8 cellular contexts compared by ENCODE assay signal in genomic region chr17:28951428-28951990, GRCh38. TPM values are rescaled to one million over a fixed set of nuclear protein-coding genes. Genes with fewer than 3 reads are reported as not detected.
DNase-seq lines count a peak whose midpoint lies in the region; ATAC-seq, FAIRE-seq and TF ChIP-seq lines count a peak whose summit lies in the region.

Gene PHF12, minus strand, starts transcription at chr17:28951518. Its CDS starts 558 bp downstream, at chr17:28950960.

- H3K9ac ChIP-seq in OCI-LY3 (ENCODE audit: low read length): peak within 1 kb of the TSS; percentile 97
- peak within 1 kb of the TSS; percentile 85 for H3K9ac ChIP-seq in endothelial cell of umbilical vein (replicated peaks; ENCODE audit: extremely low read depth, insufficient read depth, low read length)

- H3K36me3 ChIP-seq in OCI-LY3 (replicated peaks; ENCODE audit: low read depth, low read length): peaks cover 27% of the 10 kb centered on the region
- H3K36me3 ChIP-seq in endothelial cell of umbilical vein (ENCODE audit: control insufficient read depth in 2 of 2, extremely low read depth in 1 of 2, insufficient read depth in 2 of 2, low read length in 2 of 2): no peaks in the 10 kb centered on the region

- H3K4me2 ChIP-seq in OCI-LY3 (ENCODE audit: low read length) (peak within 1 kb of the TSS; percentile 90), endothelial cell of umbilical vein (ENCODE audit: insufficient read depth, low read length) (peak within 1 kb of the TSS; percentile 75)

- H3K27me3 ChIP-seq in OCI-LY3 (ENCODE audit: low read depth, low read length) (no peaks in the 10 kb centered on the region), endothelial cell of umbilical vein (ENCODE audit: control insufficient read depth in 2 of 2, insufficient read depth in 2 of 2, low read length in 2 of 2) (no peaks in the 10 kb centered on the region)

- dilution Hi-C loops in endothelial cell of umbilical vein (cut with MboI; ENCODE audit: extremely low pct_ligation_motif_present, low sequenced_read_pairs): no loop called here

- H3K9me3 ChIP-seq in OCI-LY3 (ENCODE audit: insufficient read depth, low read length): no peaks in the 10 kb centered on the region
- no peaks in the 10 kb centered on the region for H3K9me3 ChIP-seq in endothelial cell of umbilical vein (replicated peaks; ENCODE audit: control insufficient read depth, insufficient read depth, low read length)

- peak within 1 kb of the TSS; percentile 17; the same call in 1 of the 2 replicates for H2AFZ ChIP-seq in OCI-LY3 (ENCODE audit: low read depth, low read length)
- H2AFZ ChIP-seq in endothelial cell of umbilical vein (ENCODE audit: low read depth, low read length): peak within 1 kb of the TSS; percentile 30

- intact Hi-C loops in endothelial cell of umbilical vein (cut with micrococcal nuclease): loop anchor here (2.0 kb wide), 1 partner anchor 143 kb away; no protein-coding TSS in a partner anchor

- TF ChIP-seq CTCF in OCI-LY3 (IDR thresholded peaks at IDR 0.05; ENCODE audit: low read depth, low read length) (no peak), endothelial cell of umbilical vein (IDR thresholded peaks at IDR 0.05; ENCODE audit: extremely low read depth in 1 of 2, insufficient read depth in 1 of 2, low read depth in 1 of 2, low read length in 2 of 2) (no peak)

- no peak for FAIRE-seq in endothelial cell of umbilical vein (lab: Jason Lieb, UNC)

- CTCF ChIA-PET in endothelial cell of umbilical vein (lab: Charles Lee): interaction anchor here (0.8 to 7.8 kb wide), 11 partner anchors 13 to 231 kb away, joined by 3 to 249 read pairs (median 4); partner anchors contain the start of genes MYO18A, NEK8 and TLCD1

- H3K27ac ChIP-seq in OCI-LY3 (ENCODE audit: low read length) (peak within 1 kb of the TSS; percentile 95), endothelial cell of umbilical vein (ENCODE audit: insufficient read depth, low read depth, low read length) (peak within 1 kb of the TSS; percentile 82)

- no TSS peak for BruUV-seq in endothelial cell of umbilical vein (replicated peaks; lab: Mats Ljungman, UMichigan)

- no peaks in the 10 kb centered on the region for H3K9me1 ChIP-seq in endothelial cell of umbilical vein (replicated peaks; ENCODE audit: control insufficient read depth, extremely low read depth, insufficient read depth, low read length)

- in situ Hi-C loops in Caki2 (cut with HindIII; ENCODE audit: low pct_unique_long_range_greater_than_20kb, low sequenced_read_pairs): no loop called here

- H3K4me3 ChIP-seq in OCI-LY3 (ENCODE audit: low read length) (peak within 1 kb of the TSS; percentile 85), endothelial cell of umbilical vein (replicated peaks in 1 of 3; ENCODE audit: insufficient read depth in 1 of 3, low read depth in 1 of 3, low read length in 3 of 3) (peak within 1 kb of the TSS; percentile 74 to 95 (median 80))

- POLR2A ChIA-PET in endothelial cell of umbilical vein (lab: Charles Lee): interaction anchor here (0.6 to 1.2 kb wide), 4 partner anchors 205 to 241 kb away, joined by 3 to 11 read pairs (median 7); partner anchors contain the start of genes RPL23A and TLCD1

- peak; percentile 58 for ATAC-seq in GM21515 (IDR thresholded peaks at IDR 0.05; ENCODE audit: unreplicated experiment)

- peak; percentile 83 for TF ChIP-seq POLR2A in endothelial cell of umbilical vein (IDR thresholded peaks at IDR 0.05; ENCODE audit: low read depth, low read length)

- H3K79me2 ChIP-seq in OCI-LY3 (ENCODE audit: low read length): peaks cover 48% of the 10 kb centered on the region
- peaks cover 34% of the 10 kb centered on the region for H3K79me2 ChIP-seq in endothelial cell of umbilical vein (ENCODE audit: control insufficient read depth, insufficient read depth, low read length)

- H3K4me1 ChIP-seq in OCI-LY3 (ENCODE audit: low read length) (peaks cover 32% of the 10 kb centered on the region), endothelial cell of umbilical vein (ENCODE audit: control insufficient read depth, extremely low read depth, insufficient read depth, low read length) (peaks cover 21% of the 10 kb centered on the region)

- DNase-seq in Caki2 (ENCODE audit: low read depth): peak; percentile 100
- peak; percentile 96 for DNase-seq in HuH-7 (ENCODE audit: low spot score)
- DNase-seq in activated CD8-positive, alpha-beta memory T cell treated with anti-CD3 and anti-CD28 coated beads, Interleukin-2, amount 50 U/mL, for 48 hours: peak; percentile 98
- DNase-seq in endothelial cell of umbilical vein (ENCODE audit: low read depth, low spot score): peak; percentile 100
- peak; percentile 99 for DNase-seq in midbrain (lab: John Stamatoyannopoulos, UW)
- DNase-seq in stimulated activated CD8-positive, alpha-beta memory T cell treated with anti-CD3 and anti-CD28 coated beads, Interleukin-2, amount 100 ng/mL, for 1 hour (ENCODE audit: low read depth in 2 of 2): peak; percentile 99 to 100

- H4K20me1 ChIP-seq in OCI-LY3 (ENCODE audit: insufficient read depth, low read length) (peaks cover 24% of the 10 kb centered on the region), endothelial cell of umbilical vein (replicated peaks; ENCODE audit: control insufficient read depth, extremely low read depth, insufficient read depth, low read length) (no peaks in the 10 kb centered on the region)

TF ChIP-seq in endothelial cell of umbilical vein, 7 proteins besides CTCF, POLR2A, EP300 and RAD21:
- TF ChIP-seq POLR2AphosphoS5 (IDR thresholded peaks at IDR 0.05; ENCODE audit: insufficient read depth, low read depth, low read length): peak; percentile 90
- no peak for TF ChIP-seq MYC (IDR thresholded peaks at IDR 0.05; ENCODE audit: low read depth, low read length)

RNA-seq across cellular contexts. Expression of gene PHF12, which starts in this region (rescaled TPM):
- total RNA-seq in Caki2 (2014; rRNA removed; shearing (Covaris generic); ENCODE audit: low replicate concordance): 10.6 and 19.2 TPM in 2 replicates
- 36.4 and 44.2 TPM in 2 replicates for total RNA-seq in endothelial cell of umbilical vein
- polyA plus RNA-seq in endothelial cell of umbilical vein: 24.3 and 26.6 TPM in 2 replicates
- polyA plus RNA-seq in endothelial cell of umbilical vein (2011; cell fraction: cytosol; rRNA removed): 19.5 and 23.3 TPM in 2 replicates
- 50.6 and 57.4 TPM in 2 replicates for polyA plus RNA-seq in endothelial cell of umbilical vein (2011; cell fraction: nucleus; rRNA removed)
- polyA plus RNA-seq in endothelial cell of umbilical vein (2012): 25.2 and 26.2 TPM in 2 replicates
- 31.8 and 35.6 TPM in 2 replicates for polyA minus RNA-seq in endothelial cell of umbilical vein
- polyA minus RNA-seq in endothelial cell of umbilical vein (2011; cell fraction: cytosol; rRNA and poly(A)+ RNA removed): 16.9 TPM
- 31.7 and 34.7 TPM in 2 replicates for polyA minus RNA-seq in endothelial cell of umbilical vein (2011; cell fraction: nucleus; rRNA and poly(A)+ RNA removed)

Comparison
In these comparisons a context has a peak if more than half of its experiments do, and no peak if none do; other contexts are left out.
1. Peak in every context shown above with its lines: DNase-seq, ATAC-seq, H3K4me3 ChIP-seq and H3K27ac ChIP-seq.